In the genomic region with DNA sequence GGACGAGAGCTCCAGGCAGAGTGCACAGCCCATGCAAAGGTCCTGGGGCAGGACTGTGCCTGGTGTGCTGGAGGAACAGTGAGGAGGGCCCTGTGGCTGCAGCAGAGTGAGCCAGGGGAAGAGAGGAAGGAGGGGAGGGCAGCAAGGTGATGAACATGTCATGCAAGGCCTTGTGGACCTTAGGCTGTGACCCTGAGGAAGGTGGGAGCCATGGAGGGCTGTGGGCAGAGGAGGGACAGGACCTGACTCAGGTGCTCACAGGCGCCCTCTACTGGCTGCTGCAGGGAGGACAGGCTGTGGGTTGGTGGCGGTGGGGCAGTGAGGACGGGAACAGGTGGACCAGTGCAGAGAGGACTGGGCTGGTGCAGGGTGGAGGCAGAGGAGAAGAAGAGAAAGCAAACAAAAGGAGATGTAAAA, we compare ENCODE assay signal across 8 cellular contexts.
DNase-seq lines count a peak whose midpoint lies in the region; ATAC-seq, FAIRE-seq and TF ChIP-seq lines count a peak whose summit lies in the region.

No MANE protein-coding gene starts in this region.

- no peak overlapping the region for H3K4me3 Mint-ChIP-seq in activated naive CD8-positive, alpha-beta T cell treated with anti-CD3 and anti-CD28 coated beads for 36 hours
- H3K4me3 Mint-ChIP-seq in naive B cell (no peak overlapping the region), type B pancreatic cell (no peak overlapping the region)

- peak; percentile 49 for DNase-seq in RPMI8226
- peak; percentile 50 for DNase-seq in activated naive CD8-positive, alpha-beta T cell treated with anti-CD3 and anti-CD28 coated beads for 36 hours
- DNase-seq in naive B cell = no peak
- DNase-seq in type B pancreatic cell (ENCODE audit: extremely low spot score, unreplicated experiment) = no peak
- no peak for DNase-seq in urothelium cell line (ENCODE audit: low spot score)
- no peak for DNase-seq in NCI-H510A (lab: John Stamatoyannopoulos, UW)

- no peak overlapping the region for H3K27ac Mint-ChIP-seq in activated naive CD8-positive, alpha-beta T cell treated with anti-CD3 and anti-CD28 coated beads for 36 hours
- H3K27ac Mint-ChIP-seq in naive B cell (peak overlapping the region in 2 of 6 donors; percentile 69 to 83), type B pancreatic cell (peak overlapping the region; percentile 35)

- peaks cover 4% of the 10 kb centered on the region for H3K4me1 Mint-ChIP-seq in activated naive CD8-positive, alpha-beta T cell treated with anti-CD3 and anti-CD28 coated beads for 36 hours
- peaks cover 0 to 9% (median 0%) of the 10 kb centered on the region in 3 donors for H3K4me1 Mint-ChIP-seq in naive B cell
- peaks cover 10% of the 10 kb centered on the region for H3K4me1 Mint-ChIP-seq in type B pancreatic cell (ENCODE audit: unreplicated experiment)

- ATAC-seq in naive B cell (ENCODE audit: low read depth in 2 of 2) = peak; percentile 40 to 46
- no peak for ATAC-seq in HG02588 (IDR thresholded peaks at IDR 0.05; ENCODE audit: unreplicated experiment)

- no peak for FAIRE-seq in urothelium cell line (lab: Jason Lieb, UNC)

- no peak overlapping the region for H3K4me3 ChIP-seq in DOHH2 (ENCODE audit: low read length)

- no peaks in the 10 kb centered on the region for H3K36me3 ChIP-seq in DOHH2 (ENCODE audit: control insufficient read depth, low read length)

- peaks cover 2% of the 10 kb centered on the region for H3K36me3 Mint-ChIP-seq in activated naive CD8-positive, alpha-beta T cell treated with anti-CD3 and anti-CD28 coated beads for 36 hours
- H3K36me3 Mint-ChIP-seq in naive B cell (peaks cover 0 to 10% of the 10 kb centered on the region in 2 donors), type B pancreatic cell (peaks cover 4% of the 10 kb centered on the region)

- H4K20me1 ChIP-seq in DOHH2 (ENCODE audit: control insufficient read depth, insufficient read depth, low read depth, low read length) = no peaks in the 10 kb centered on the region

- no peak overlapping the region for H3K4me2 ChIP-seq in DOHH2 (ENCODE audit: low read length)

- no peaks in the 10 kb centered on the region for H3F3A ChIP-seq in DOHH2 (ENCODE audit: control insufficient read depth, insufficient read depth)

- H3K79me2 ChIP-seq in DOHH2 (ENCODE audit: control insufficient read depth, low read length) = no peaks in the 10 kb centered on the region

- peaks cover 4% of the 10 kb centered on the region for H3K27me3 Mint-ChIP-seq in activated naive CD8-positive, alpha-beta T cell treated with anti-CD3 and anti-CD28 coated beads for 36 hours
- peaks cover 0 to 10% (median 0%) of the 10 kb centered on the region in 3 donors for H3K27me3 Mint-ChIP-seq in naive B cell
- H3K27me3 Mint-ChIP-seq in type B pancreatic cell = peaks cover 16% of the 10 kb centered on the region

- H3K4me1 ChIP-seq in DOHH2 (ENCODE audit: control insufficient read depth, low read length) = no peaks in the 10 kb centered on the region

- peaks cover 2% of the 10 kb centered on the region for H3K9me3 Mint-ChIP-seq in activated naive CD8-positive, alpha-beta T cell treated with anti-CD3 and anti-CD28 coated beads for 36 hours
- peaks cover 0 to 9% (median 3%) of the 10 kb centered on the region in 7 donors for H3K9me3 Mint-ChIP-seq in naive B cell
- peaks cover 3% of the 10 kb centered on the region for H3K9me3 Mint-ChIP-seq in type B pancreatic cell

- no peaks in the 10 kb centered on the region for H3K9me2 ChIP-seq in DOHH2 (replicated peaks; ENCODE audit: control insufficient read depth, low read length)

- no peak overlapping the region for H3K27ac ChIP-seq in DOHH2 (ENCODE audit: low read depth, low read length)

- TF ChIP-seq CTCF in DOHH2 (IDR thresholded peaks at IDR 0.05; ENCODE audit: low read depth, low read length, poor library complexity, severe bottlenecking) = peak; percentile 94
- TF ChIP-seq CTCF in type B pancreatic cell (conservative IDR thresholded peaks at IDR 0.05) = peak; percentile 72

- no peaks in the 10 kb centered on the region for H3K27me3 ChIP-seq in DOHH2 (ENCODE audit: control insufficient read depth, low read length)

- H3K9me3 ChIP-seq in DOHH2 (ENCODE audit: control insufficient read depth, insufficient read depth, low read length) = no peaks in the 10 kb centered on the region

Comparison
In these comparisons a context has a peak if more than half of its experiments do, and no peak if none do; other contexts are left out.
1. DNase-seq: peak in RPMI8226 (single experiment) and activated naive CD8-positive, alpha-beta T cell treated with anti-CD3 and anti-CD28 coated beads for 36 hours (single experiment); none in naive B cell (single experiment), type B pancreatic cell (single experiment), urothelium cell line (single experiment) and NCI-H510A (single experiment).